In the genomic region with DNA sequence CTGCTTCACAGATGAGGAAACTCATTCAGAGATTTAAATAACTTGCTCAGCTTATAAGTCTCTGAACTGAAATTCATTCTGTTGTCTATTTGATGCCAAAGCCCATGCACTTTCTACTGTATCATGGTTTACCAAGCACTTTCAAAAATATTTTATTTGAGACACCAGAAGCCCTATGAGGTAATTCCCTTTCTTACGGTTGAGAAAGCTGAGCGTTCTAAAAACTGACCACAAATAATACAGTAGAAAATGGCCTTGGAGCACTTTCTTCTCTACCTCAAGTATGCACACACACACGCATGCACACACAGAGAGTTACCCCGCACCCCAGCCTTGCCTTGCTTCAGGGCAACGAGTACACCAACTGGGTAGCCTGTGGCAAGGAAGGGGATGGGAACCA, we compare ENCODE assay signal across 29 cellular contexts.
"Had no signal": no experiment of that assay in that cellular context is flagged by ENCODE, and none has a peak within 500 bp of the region (broad histone marks: within the 10 kb centered on the region; RNA-seq: fewer than 3 reads in every experiment).

No MANE protein-coding gene starts in this region.

- H3K27ac ChIP-seq: ascending aorta, brain microvascular endothelial cell had no signal

- DNase-seq: activated CD4-positive, alpha-beta memory T cell treated with anti-CD3 and anti-CD28 coated beads for 36 hours; activated CD4-positive, alpha-beta T cell treated with anti-CD3 and anti-CD28 coated beads, Interleukin-2, amount 10 ng/mL, durations not matched to agents 7 days and 5 days; activated CD4-positive, CD25-positive, alpha-beta regulatory T cell treated with anti-CD3 and anti-CD28 coated beads, Interleukin-2, amount 50 U/mL, for 72 hours; activated CD8-positive, alpha-beta memory T cell treated with anti-CD3 and anti-CD28 coated beads for 24 hours; activated effector memory CD4-positive, alpha-beta T cell treated with anti-CD3 and anti-CD28 coated beads, Interleukin-2, amount 50 U/mL, for 16 hours; activated naive CD4-positive, alpha-beta T cell treated with Interleukin-2 at 50 U/mL for 16 hours; activated naive CD8-positive, alpha-beta T cell treated with anti-CD3 and anti-CD28 coated beads, Interleukin-2, amount 50 U/mL, for 24 hours; activated T-cell treated with anti-CD3 and anti-CD28 coated beads, Interleukin-2, amount 50 U/mL, for 4 hours; amniotic stem cell; brain microvascular endothelial cell; cerebellar nuclear complex; KG1; NCI-H1092; NCI-H1417; NCI-H1694; NCI-H2029; NCI-H2107; NCI-H2171 treated with DMSO at 0.1 percent for 48 hours; NCI-H226; NCI-H526; NCI-H82; NK-92 treated with Interleukin-12 subunit alpha and Interleukin-12 subunit beta, amount 100 ng/mL, for 24 hours; PC-3; SHP77 treated with DMSO at 0.1 percent for 48 hours; T-helper 17 cell; T-helper 9 cell had no signal

- H3K4me1 ChIP-seq: ascending aorta had no signal

- H3K4me3 ChIP-seq: ascending aorta had no signal

- H3K36me3 ChIP-seq: ascending aorta, brain microvascular endothelial cell had no signal

- ATAC-seq: activated naive CD4-positive, alpha-beta T cell treated with anti-CD3 and anti-CD28 coated beads, Interleukin-2, amount 50 U/mL, for 72 hours; activated naive CD8-positive, alpha-beta T cell treated with anti-CD3 and anti-CD28 coated beads, Interleukin-2, amount 50 U/mL, for 24 hours; activated T-cell treated with anti-CD3 and anti-CD28 coated beads, Interleukin-2, amount 50 U/mL, for 4 hours; PC-3; T-helper 17 cell; WTC11 had no signal

- H3K27me3 ChIP-seq: ascending aorta, brain microvascular endothelial cell had no signal
